Comparison of ENCODE assay signal across 21 cellular contexts in the genomic region with DNA sequence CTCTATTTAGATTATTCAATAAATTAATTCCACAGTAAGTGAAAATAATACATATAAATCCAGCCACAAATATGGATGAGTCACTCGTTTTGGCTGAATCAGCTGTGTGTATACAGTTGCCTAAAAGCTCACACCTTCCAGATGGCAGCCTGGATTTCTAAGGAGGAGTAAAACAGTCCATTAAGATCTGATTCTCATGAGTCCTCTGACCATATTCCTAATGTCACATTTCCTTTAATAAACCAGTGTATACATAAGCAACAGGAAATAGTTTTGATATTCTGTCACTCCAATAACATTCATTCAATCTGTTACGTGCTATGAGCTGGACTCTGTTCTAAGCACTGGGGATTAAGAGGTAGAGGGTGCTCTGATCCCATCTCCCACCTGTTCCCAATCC. TPM values are rescaled to one million over a fixed set of nuclear protein-coding genes. Genes with fewer than 3 reads are reported as not detected.
A peak's percentile ranks its signal among the peaks of the same experiment; 100 is the strongest.
DNase-seq lines count a peak whose midpoint lies in the region; ATAC-seq, FAIRE-seq and TF ChIP-seq lines count a peak whose summit lies in the region.
"Had no signal": no experiment of that assay in that cellular context is flagged by ENCODE, and none has a peak within 500 bp of the region (broad histone marks: within the 10 kb centered on the region; RNA-seq: fewer than 3 reads in every experiment).

No MANE protein-coding gene starts in this region.

- no peak for TF ChIP-seq CTCF in bronchial epithelial cell (IDR thresholded peaks at IDR 0.05; ENCODE audit: insufficient read depth, low read length, severe bottlenecking)
- no peak for TF ChIP-seq CTCF in CD8-positive, alpha-beta T cell (IDR thresholded peaks at IDR 0.05)

- DNase-seq in AG08395 (ENCODE audit: low spot score): peak; percentile 55
- peak; percentile 47 for DNase-seq in HTR-8/SVneo (ENCODE audit: insufficient read length, low spot score)
- DNase-seq in bronchial epithelial cell (ENCODE audit: low read depth): peak; percentile 94
- DNase-seq in iris pigment epithelial cell (ENCODE audit: low read depth): peak; percentile 88
- DNase-seq in CD8-positive, alpha-beta T cell: no peak
- no peak for DNase-seq in effector CD8-positive, alpha-beta T cell (lab: John Stamatoyannopoulos, UW)
- DNase-seq in activated CD4-positive, alpha-beta memory T cell treated with anti-CD3 and anti-CD28 coated beads, Interleukin-2, amount 10 ng/mL, durations not matched to agents 7 days and 5 days: no peak
- no peak for DNase-seq in NCI-H2029 (lab: John Stamatoyannopoulos, UW)
- DNase-seq: activated B cell treated with CpG ODN at 0.5 μM for 24 hours; activated CD8-positive, alpha-beta memory T cell treated with anti-CD3 and anti-CD28 coated beads, Interleukin-2, amount 50 U/mL, for 4 hours; DND-41; H7; head of caudate nucleus; MM.1S; occipital lobe; trophoblast cell had no signal

- H3K27me3 ChIP-seq in bronchial epithelial cell (ENCODE audit: control insufficient read depth, insufficient read depth, low read length): no peaks in the 10 kb centered on the region
- no peaks in the 10 kb centered on the region for H3K27me3 ChIP-seq in CD8-positive, alpha-beta T cell (ENCODE audit: insufficient read depth, low read length)
- H3K27me3 ChIP-seq: BLaER1 had no signal

- CTCF ChIA-PET in CD8-positive, alpha-beta T cell (lab: Charles Lee): interaction anchor here (1.2 kb wide), 1 partner anchor 10 kb away, joined by 3 read pairs; no protein-coding TSS in a partner anchor
- CTCF ChIA-PET in activated CD4-positive, alpha-beta memory T cell treated with anti-CD3 and anti-CD28 coated beads, Interleukin-2, amount 10 ng/mL, durations not matched to agents 7 days and 5 days (lab: Charles Lee): no interaction called here

- H3K36me3 ChIP-seq in bronchial epithelial cell (ENCODE audit: control insufficient read depth, insufficient read depth, low read length): peaks cover 1% of the 10 kb centered on the region
- peaks cover 17% of the 10 kb centered on the region for H3K36me3 ChIP-seq in CD8-positive, alpha-beta T cell (ENCODE audit: insufficient read depth, low read length)

- no peaks in the 10 kb centered on the region for H3K9me3 ChIP-seq in CD8-positive, alpha-beta T cell (ENCODE audit: low read length)
- H3K9me3 ChIP-seq: BLaER1 had no signal

- H3K4me3 Mint-ChIP-seq in CD8-positive, alpha-beta T cell: no peak overlapping the region
- H3K4me3 Mint-ChIP-seq in activated CD4-positive, alpha-beta memory T cell treated with anti-CD3 and anti-CD28 coated beads, Interleukin-2, amount 10 ng/mL, durations not matched to agents 7 days and 5 days: no peak overlapping the region
- H3K4me3 Mint-ChIP-seq: activated B cell treated with CpG ODN at 0.5 μM for 24 hours; activated naive CD8-positive, alpha-beta T cell; dendritic cell treated with granulocyte-macrophage colony-stimulating factor and Interleukin-4, amounts not matched to agents 40 ng/mL and 50 ng/mL, for 4 days had no signal

- H3K4me3 ChIP-seq in bronchial epithelial cell (ENCODE audit: low read depth, low read length): no peak overlapping the region
- no peak overlapping the region for H3K4me3 ChIP-seq in CD8-positive, alpha-beta T cell (ENCODE audit: low read depth, low read length)
- H3K4me3 ChIP-seq: BLaER1 had no signal

- intact Hi-C loops in CD8-positive, alpha-beta T cell (cut with DNase I, micrococcal nuclease): no loop called here

- no peaks in the 10 kb centered on the region for H3K4me1 Mint-ChIP-seq in CD8-positive, alpha-beta T cell (ENCODE audit: low read depth)
- H3K4me1 Mint-ChIP-seq in activated CD4-positive, alpha-beta memory T cell treated with anti-CD3 and anti-CD28 coated beads, Interleukin-2, amount 10 ng/mL, durations not matched to agents 7 days and 5 days: peaks cover 19% of the 10 kb centered on the region

- no peak for ATAC-seq in CD8-positive, alpha-beta T cell

- POLR2A ChIA-PET in CD8-positive, alpha-beta T cell (lab: Charles Lee): no interaction called here
- POLR2A ChIA-PET in activated CD4-positive, alpha-beta memory T cell treated with anti-CD3 and anti-CD28 coated beads, Interleukin-2, amount 10 ng/mL, durations not matched to agents 7 days and 5 days (lab: Charles Lee): no interaction called here

- H3K4me1 ChIP-seq in CD8-positive, alpha-beta T cell (ENCODE audit: insufficient read depth, low read length): no peaks in the 10 kb centered on the region
- H3K4me1 ChIP-seq: BLaER1 had no signal

- no peaks in the 10 kb centered on the region for H3K9me3 Mint-ChIP-seq in CD8-positive, alpha-beta T cell
- peaks cover 2% of the 10 kb centered on the region for H3K9me3 Mint-ChIP-seq in activated CD4-positive, alpha-beta memory T cell treated with anti-CD3 and anti-CD28 coated beads, Interleukin-2, amount 10 ng/mL, durations not matched to agents 7 days and 5 days
- H3K9me3 Mint-ChIP-seq: activated B cell treated with CpG ODN at 0.5 μM for 24 hours; dendritic cell treated with granulocyte-macrophage colony-stimulating factor and Interleukin-4, amounts not matched to agents 40 ng/mL and 50 ng/mL, for 4 days had no signal

- FAIRE-seq in HTR-8/SVneo (lab: Jason Lieb, UNC): no peak
- no peak for FAIRE-seq in bronchial epithelial cell (lab: Jason Lieb, UNC)

- H3K27ac ChIP-seq in CD8-positive, alpha-beta T cell (ENCODE audit: low read depth, low read length): no peak overlapping the region
- H3K27ac ChIP-seq: BLaER1, HL-60 had no signal

- H3K36me3 Mint-ChIP-seq in CD8-positive, alpha-beta T cell: peaks cover 47% of the 10 kb centered on the region
- peaks cover 44% of the 10 kb centered on the region for H3K36me3 Mint-ChIP-seq in activated CD4-positive, alpha-beta memory T cell treated with anti-CD3 and anti-CD28 coated beads, Interleukin-2, amount 10 ng/mL, durations not matched to agents 7 days and 5 days (ENCODE audit: low read depth)

- no peaks in the 10 kb centered on the region for H3K27me3 Mint-ChIP-seq in CD8-positive, alpha-beta T cell (ENCODE audit: low read depth)
- H3K27me3 Mint-ChIP-seq in activated CD4-positive, alpha-beta memory T cell treated with anti-CD3 and anti-CD28 coated beads, Interleukin-2, amount 10 ng/mL, durations not matched to agents 7 days and 5 days: no peaks in the 10 kb centered on the region
- H3K27me3 Mint-ChIP-seq: activated B cell treated with CpG ODN at 0.5 μM for 24 hours; activated naive CD8-positive, alpha-beta T cell; dendritic cell treated with granulocyte-macrophage colony-stimulating factor and Interleukin-4, amounts not matched to agents 40 ng/mL and 50 ng/mL, for 4 days had no signal

- H3K27ac Mint-ChIP-seq in CD8-positive, alpha-beta T cell: no peak overlapping the region
- no peak overlapping the region for H3K27ac Mint-ChIP-seq in activated CD4-positive, alpha-beta memory T cell treated with anti-CD3 and anti-CD28 coated beads, Interleukin-2, amount 10 ng/mL, durations not matched to agents 7 days and 5 days
- H3K27ac Mint-ChIP-seq: activated B cell treated with CpG ODN at 0.5 μM for 24 hours; activated naive CD8-positive, alpha-beta T cell; dendritic cell treated with granulocyte-macrophage colony-stimulating factor and Interleukin-4, amounts not matched to agents 40 ng/mL and 50 ng/mL, for 4 days had no signal

RNA-seq across cellular contexts. Expression of a gene that starts 21.8 kb away (rescaled TPM):
- 5.8 and 6.4 TPM in 2 replicates for total RNA-seq in bronchial epithelial cell
- total RNA-seq in CD8-positive, alpha-beta T cell: 10 to 100 TPM; 10.6 to 12.0 TPM
- total RNA-seq in activated CD4-positive, alpha-beta memory T cell treated with anti-CD3 and anti-CD28 coated beads, Interleukin-2, amount 10 ng/mL, durations not matched to agents 7 days and 5 days: 10 to 100 TPM; 21.8 to 24.4 TPM

RNA-seq across cellular contexts. Expression of a gene that starts 57.0 kb away (rescaled TPM):
- total RNA-seq in bronchial epithelial cell: not detected in 2 replicates
- total RNA-seq in CD8-positive, alpha-beta T cell: not detected
- total RNA-seq in activated CD4-positive, alpha-beta memory T cell treated with anti-CD3 and anti-CD28 coated beads, Interleukin-2, amount 10 ng/mL, durations not matched to agents 7 days and 5 days: 1 to 10 TPM; 3.8 to 4.7 TPM
- total RNA-seq: activated B cell treated with CpG ODN at 0.5 μM for 24 hours, H7, lower leg skin, occipital lobe had no signal

Comparison
In these comparisons a context has a peak if more than half of its experiments do, and no peak if none do; other contexts are left out.
1. DNase-seq: peak in AG08395 (single experiment), HTR-8/SVneo (single experiment), bronchial epithelial cell (single experiment) and iris pigment epithelial cell (single experiment); none in CD8-positive, alpha-beta T cell (0 of 7), effector CD8-positive, alpha-beta T cell (single experiment), activated CD4-positive, alpha-beta memory T cell treated with anti-CD3 and anti-CD28 coated beads, Interleukin-2, amount 10 ng/mL, durations not matched to agents 7 days and 5 days (single experiment) and NCI-H2029 (single experiment).